Comparison of ENCODE assay signal across 8 cellular contexts in the genomic region with DNA sequence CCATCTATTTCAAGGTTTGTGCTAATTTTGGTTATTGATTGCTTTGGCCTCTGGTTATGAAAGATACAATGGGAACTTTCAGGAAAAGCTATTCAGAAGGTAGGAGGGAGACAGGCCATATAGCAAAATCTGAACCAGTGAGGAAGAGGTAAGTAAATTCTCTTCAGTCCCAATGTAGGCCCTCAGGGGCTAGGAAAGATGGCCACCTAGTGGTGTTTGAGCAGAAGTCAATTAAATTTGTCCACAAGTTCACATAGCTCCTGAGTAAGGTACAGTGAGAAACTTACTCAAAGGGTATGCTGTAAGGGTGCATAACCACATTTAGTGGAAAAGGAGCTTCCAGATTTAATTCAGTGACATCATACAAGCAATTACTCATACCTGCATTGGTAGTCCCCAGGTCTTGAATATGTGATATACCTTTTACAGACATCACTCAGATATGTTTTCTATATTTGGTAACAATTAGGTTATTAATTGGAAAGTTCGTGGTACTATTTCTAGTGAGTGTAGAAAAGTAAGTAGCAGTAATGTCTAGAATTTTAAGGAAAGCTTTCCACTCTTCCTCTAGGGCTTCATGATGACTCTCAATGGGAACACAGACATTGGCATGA. TPM values are rescaled to one million over a fixed set of nuclear protein-coding genes. Genes with fewer than 3 reads are reported as not detected.
DNase-seq lines count a peak whose midpoint lies in the region; ATAC-seq, FAIRE-seq and TF ChIP-seq lines count a peak whose summit lies in the region.

No MANE protein-coding gene starts in this region.

- no peak overlapping the region for H2BK15ac ChIP-seq in H9 (ENCODE audit: low read depth, low read length)

- no peak overlapping the region for H3K18ac ChIP-seq in H9 (ENCODE audit: insufficient read length, low read depth, low read length)

- intact Hi-C loops in left colon (cut with DNase I, micrococcal nuclease), result loop anchor here in 1 of 2 donors (10.0 kb wide), 2 partner anchors 142 to 262 kb away; no protein-coding TSS in a partner anchor

- no peak overlapping the region for H2BK20ac ChIP-seq in H9 (ENCODE audit: low read depth, low read length, poor library complexity, severe bottlenecking)

- no peaks in the 10 kb centered on the region; a peak in 1 of 7 replicates for H3K36me3 Mint-ChIP-seq in H9 (ENCODE audit: insufficient read depth in 1 of 3, low read depth in 3 of 3)

- H2AFZ ChIP-seq in H9 (ENCODE audit: low read length), result no peak overlapping the region

- H3K36me3 ChIP-seq in GM06990 (ENCODE audit: control insufficient read depth, insufficient read depth, low read length), result no peaks in the 10 kb centered on the region

- no peak overlapping the region for H4K8ac ChIP-seq in H9 (replicated peaks; ENCODE audit: insufficient read length, low read depth, low read length)

- WGBS in H9 (ENCODE audit: extremely low coverage, insufficient read length, low lambda C conversion rate), result no CpG with 5 or more reads among the region's 1 CpG

- no peak overlapping the region for H3K4me3 Mint-ChIP-seq in H9

- no peak for FAIRE-seq in urothelium cell line (lab: Jason Lieb, UNC)

- H3K27ac ChIP-seq in H9 (ENCODE audit: insufficient read length, low read depth, low read length), result no peak overlapping the region

- TF ChIP-seq CTCF in GM06990 (IDR thresholded peaks at IDR 0.05; ENCODE audit: insufficient read depth, low read length, poor library complexity, severe bottlenecking) (peak; percentile 71), H9 (conservative IDR thresholded peaks at IDR 0.05) (peak; percentile 88), LNCAP (IDR thresholded peaks at IDR 0.05) (peak; percentile 87), cardiac fibroblast (IDR thresholded peaks at IDR 0.05; ENCODE audit: low read depth, low read length) (peak; percentile 76)

- H4K5ac ChIP-seq in H9 (ENCODE audit: insufficient read length, low read depth, low read length), result no peak overlapping the region

- no peaks in the 10 kb centered on the region for H3K9me3 ChIP-seq in H9 (ENCODE audit: control insufficient read depth, low read depth, low read length)

- no peak overlapping the region for H3K14ac ChIP-seq in H9 (ENCODE audit: insufficient read depth, low read length)

- H3T11ph ChIP-seq in H9 (ENCODE audit: low read length), result no peak overlapping the region

- H3K4me1 ChIP-seq in H9 (ENCODE audit: insufficient read depth, low read length), result peaks cover 9% of the 10 kb centered on the region; the same call in 1 of the 2 replicates

- no peak overlapping the region for H2BK120ac ChIP-seq in H9 (ENCODE audit: low read depth, low read length, poor library complexity, severe bottlenecking)

- no peak overlapping the region for H3K27ac Mint-ChIP-seq in H9

- no peak overlapping the region for H3K56ac ChIP-seq in H9 (ENCODE audit: insufficient read length, low read depth, low read length)

- no peak overlapping the region for H3K9ac ChIP-seq in H9 (ENCODE audit: extremely low read depth, insufficient read length, low read length)

- peaks cover 25% of the 10 kb centered on the region in 2 experiments for H3K4me1 Mint-ChIP-seq in H9

- DNase-seq in 8988T (peak; percentile 19), GM06990 (ENCODE audit: extremely low read depth, insufficient read length) (no peak), H9 (peak; percentile 72), OCI-M1 (lab: John Stamatoyannopoulos, UW) (peak; percentile 85), cardiac fibroblast (ENCODE audit: low read depth in 2 of 2) (peak; percentile 88 to 91), left colon (peak in 1 of 2 donors; percentile 26), urothelium cell line (ENCODE audit: low spot score) (peak; percentile 51)

- no peaks in the 10 kb centered on the region for H3K23me2 ChIP-seq in H9 (ENCODE audit: insufficient read length, low read depth, low read length, poor library complexity, severe bottlenecking)

- H3K4ac ChIP-seq in H9 (ENCODE audit: low read depth, low read length), result no peak overlapping the region

- no peaks in the 10 kb centered on the region for H3K9me3 Mint-ChIP-seq in H9

- H3K79me2 ChIP-seq in H9 (ENCODE audit: insufficient read depth, low read length), result no peaks in the 10 kb centered on the region

- H3K27me3 ChIP-seq in GM06990 (replicated peaks; ENCODE audit: control insufficient read depth, insufficient read depth, low read length) (no peaks in the 10 kb centered on the region), H9 (ENCODE audit: insufficient read depth, low read length) (no peaks in the 10 kb centered on the region)

- no peak overlapping the region for H2AK5ac ChIP-seq in H9 (ENCODE audit: insufficient read length, low read length)

- H4K91ac ChIP-seq in H9 (ENCODE audit: insufficient read length, low read depth, low read length), result no peak overlapping the region

- H4K20me1 ChIP-seq in H9 (ENCODE audit: control insufficient read depth, insufficient read depth, insufficient read length), result no peaks in the 10 kb centered on the region

- no peak overlapping the region for H2BK5ac ChIP-seq in H9 (ENCODE audit: insufficient read length, low read length)

- H3K4me3 ChIP-seq in GM06990 (replicated peaks; ENCODE audit: low read depth, low read length), result no peak overlapping the region
- H3K4me3 ChIP-seq in cardiac fibroblast (replicated peaks in 1 of 2; ENCODE audit: low read depth in 2 of 2, low read length in 2 of 2), result no peak overlapping the region

- peak; percentile 94 for ATAC-seq in left colon

- H3K79me1 ChIP-seq in H9 (ENCODE audit: insufficient read depth, low read depth, low read length, poor library complexity, severe bottlenecking), result no peaks in the 10 kb centered on the region

- no peak overlapping the region for H2BK12ac ChIP-seq in H9 (ENCODE audit: insufficient read length, low read depth, low read length)

- no peak overlapping the region for H3K23ac ChIP-seq in H9 (ENCODE audit: insufficient read length, low read depth, low read length)

- H3K4me2 ChIP-seq in H9 (ENCODE audit: insufficient read depth, insufficient read length, low read length), result no peak overlapping the region

- no peaks in the 10 kb centered on the region for H3K27me3 Mint-ChIP-seq in H9 (ENCODE audit: low read depth)

RNA-seq across cellular contexts. Expression of gene FMO1, which starts 21.4 kb away (rescaled TPM):
- total RNA-seq in H9 (2021) (not detected in 2 replicates), left colon (under 1 TPM in 1 of 2 donors, not detected in 1; 0.21 TPM)

RNA-seq across cellular contexts. Expression of gene FMO2, which starts 41.8 kb away (rescaled TPM):
- total RNA-seq in H9 (2021), result not detected in 2 replicates
- total RNA-seq in left colon, result 1 to 10 TPM in 1 of 2 donors, under 1 TPM in 1; 0.76 to 1.4 TPM
